23 cellular contexts compared by ENCODE assay signal in genomic region chr15:57129064-57129463, GRCh38.
"Had no signal": no experiment of that assay in that cellular context is flagged by ENCODE, and none has a peak within 500 bp of the region (broad histone marks: within the 10 kb centered on the region; RNA-seq: fewer than 3 reads in every experiment).

No MANE protein-coding gene starts in this region.

- H3K27me3 ChIP-seq: MG63, SJSA1 had no signal

- H3K27ac ChIP-seq: SJSA1, SK-N-MC had no signal

- H3K36me3 ChIP-seq: SJSA1 had no signal

- DNase-seq: Karpas-422, KBM-7, MG63, NCI-H1092, NCI-H1105 treated with DMSO at 0.1 percent for 48 hours, NCI-H1417 treated with DMSO at 0.1 percent for 48 hours, NCI-H146, NCI-H1694 treated with DMSO at 0.1 percent for 48 hours, NCI-H1930, NCI-H2081, NCI-H2171, NCI-H226, NCI-H446, NCI-H510A, NCI-H524 treated with DMSO at 0.1 percent for 48 hours, NCI-H69, NCI-H774, Right ventricle myocardium superior, RPMI8226, SIG-M5 had no signal

- H3K4me3 ChIP-seq: MG63, SJSA1, SK-N-MC had no signal

- FAIRE-seq: RCC 7860 had no signal

- H3K9me3 ChIP-seq: MG63, SJSA1 had no signal
